8 cellular contexts compared by ENCODE assay signal in genomic region chr17:2050871-2051387, GRCh38. TPM values are rescaled to one million over a fixed set of nuclear protein-coding genes. Genes with fewer than 3 reads are reported as not detected.
A peak's percentile ranks its signal among the peaks of the same experiment; 100 is the strongest.
DNase-seq lines count a peak whose midpoint lies in the region; FAIRE-seq and TF ChIP-seq lines count a peak whose summit lies in the region.

No MANE protein-coding gene starts in this region.

- peak overlapping the region; percentile 36 for H3K4me3 Mint-ChIP-seq in activated naive CD4-positive, alpha-beta T cell treated with anti-CD3 and anti-CD28 coated beads for 36 hours
- peak overlapping the region; percentile 43 for H3K4me3 Mint-ChIP-seq in activated CD4-positive, alpha-beta memory T cell treated with anti-CD3 and anti-CD28 coated beads, Interleukin-2, amount 10 ng/mL, durations not matched to agents 7 days and 5 days
- peak overlapping the region; percentile 81 for H3K4me3 Mint-ChIP-seq in type B pancreatic cell

- CTCF ChIA-PET in activated naive CD4-positive, alpha-beta T cell treated with anti-CD3 and anti-CD28 coated beads for 36 hours (lab: Charles Lee), result interaction anchor here (1.8 kb wide), 1 partner anchor 194 kb away, joined by 5 read pairs; no protein-coding TSS in a partner anchor
- CTCF ChIA-PET in activated CD4-positive, alpha-beta memory T cell treated with anti-CD3 and anti-CD28 coated beads, Interleukin-2, amount 10 ng/mL, durations not matched to agents 7 days and 5 days (lab: Charles Lee), result interaction anchor here (0.9 to 2.7 kb wide), 2 partner anchors 26 to 194 kb away, joined by 3 to 12 read pairs; partner anchors contain the start of gene RTN4RL1

- POLR2A ChIA-PET in activated CD4-positive, alpha-beta memory T cell treated with anti-CD3 and anti-CD28 coated beads, Interleukin-2, amount 10 ng/mL, durations not matched to agents 7 days and 5 days (lab: Charles Lee), result no interaction called here

- H3K27me3 ChIP-seq in iPS-15b (ENCODE audit: control insufficient read depth, insufficient read depth, low read length), result peaks cover 56% of the 10 kb centered on the region

- H3K4me1 ChIP-seq in iPS-15b (ENCODE audit: control insufficient read depth, insufficient read depth, low read length), result no peaks in the 10 kb centered on the region

- TF ChIP-seq POLR2A in GM12891 (IDR thresholded peaks at IDR 0.05; ENCODE audit: low read depth, low read length), result no peak

- TF ChIP-seq CTCF in type B pancreatic cell (conservative IDR thresholded peaks at IDR 0.05), result peak; percentile 38

- no peak overlapping the region for H3K9ac ChIP-seq in iPS-15b (ENCODE audit: low read depth, low read length)

- peaks cover 17% of the 10 kb centered on the region for H3K27me3 Mint-ChIP-seq in activated naive CD4-positive, alpha-beta T cell treated with anti-CD3 and anti-CD28 coated beads for 36 hours (ENCODE audit: low read depth)
- peaks cover 22% of the 10 kb centered on the region for H3K27me3 Mint-ChIP-seq in activated CD4-positive, alpha-beta memory T cell treated with anti-CD3 and anti-CD28 coated beads, Interleukin-2, amount 10 ng/mL, durations not matched to agents 7 days and 5 days
- H3K27me3 Mint-ChIP-seq in type B pancreatic cell, result peaks cover 39% of the 10 kb centered on the region

- H3K4me3 ChIP-seq in iPS-15b (ENCODE audit: low read depth, low read length), result peak overlapping the region; percentile 32

- peaks cover 18% of the 10 kb centered on the region for H3K4me1 Mint-ChIP-seq in activated naive CD4-positive, alpha-beta T cell treated with anti-CD3 and anti-CD28 coated beads for 36 hours (ENCODE audit: low read depth)
- peaks cover 27% of the 10 kb centered on the region for H3K4me1 Mint-ChIP-seq in activated CD4-positive, alpha-beta memory T cell treated with anti-CD3 and anti-CD28 coated beads, Interleukin-2, amount 10 ng/mL, durations not matched to agents 7 days and 5 days
- peaks cover 13% of the 10 kb centered on the region for H3K4me1 Mint-ChIP-seq in type B pancreatic cell (ENCODE audit: unreplicated experiment)

- intact Hi-C loops in activated naive CD4-positive, alpha-beta T cell treated with anti-CD3 and anti-CD28 coated beads for 36 hours (cut with micrococcal nuclease), result loop anchor here (5.0 kb wide), 2 partner anchors 251 to 351 kb away; partner anchors contain the start of genes MNT, SMG6 and SRR

- H3K9me3 ChIP-seq in iPS-15b (ENCODE audit: control insufficient read depth, insufficient read depth, low read length), result no peaks in the 10 kb centered on the region

- no peaks in the 10 kb centered on the region for H3K36me3 Mint-ChIP-seq in activated naive CD4-positive, alpha-beta T cell treated with anti-CD3 and anti-CD28 coated beads for 36 hours (ENCODE audit: low read depth)
- H3K36me3 Mint-ChIP-seq in activated CD4-positive, alpha-beta memory T cell treated with anti-CD3 and anti-CD28 coated beads, Interleukin-2, amount 10 ng/mL, durations not matched to agents 7 days and 5 days (ENCODE audit: low read depth), result no peaks in the 10 kb centered on the region
- H3K36me3 Mint-ChIP-seq in type B pancreatic cell, result no peaks in the 10 kb centered on the region

- FAIRE-seq in GM12891 (lab: Jason Lieb, UNC), result no peak

- no peak overlapping the region for H3K27ac Mint-ChIP-seq in activated naive CD4-positive, alpha-beta T cell treated with anti-CD3 and anti-CD28 coated beads for 36 hours
- no peak overlapping the region for H3K27ac Mint-ChIP-seq in activated CD4-positive, alpha-beta memory T cell treated with anti-CD3 and anti-CD28 coated beads, Interleukin-2, amount 10 ng/mL, durations not matched to agents 7 days and 5 days
- H3K27ac Mint-ChIP-seq in type B pancreatic cell, result peak overlapping the region; percentile 62

- H3K36me3 ChIP-seq in iPS-15b (ENCODE audit: control insufficient read depth, insufficient read depth, low read length), result no peaks in the 10 kb centered on the region

- H3K9me3 Mint-ChIP-seq in activated naive CD4-positive, alpha-beta T cell treated with anti-CD3 and anti-CD28 coated beads for 36 hours, result no peaks in the 10 kb centered on the region
- no peaks in the 10 kb centered on the region for H3K9me3 Mint-ChIP-seq in activated CD4-positive, alpha-beta memory T cell treated with anti-CD3 and anti-CD28 coated beads, Interleukin-2, amount 10 ng/mL, durations not matched to agents 7 days and 5 days
- no peaks in the 10 kb centered on the region for H3K9me3 Mint-ChIP-seq in type B pancreatic cell

- no peak for DNase-seq in activated naive CD4-positive, alpha-beta T cell treated with anti-CD3 and anti-CD28 coated beads for 36 hours
- DNase-seq in activated naive CD4-positive, alpha-beta T cell (lab: John Stamatoyannopoulos, UW), result no peak
- no peak for DNase-seq in activated CD4-positive, alpha-beta memory T cell treated with anti-CD3 and anti-CD28 coated beads, Interleukin-2, amount 10 ng/mL, durations not matched to agents 7 days and 5 days
- DNase-seq in type B pancreatic cell (ENCODE audit: extremely low spot score, unreplicated experiment), result no peak
- DNase-seq in GM12891 (ENCODE audit: insufficient read length, low spot score), result no peak
- no peak for DNase-seq in T-helper 9 cell
- no peak for DNase-seq in iPS-NIHi7 (ENCODE audit: extremely low spot score)

TF ChIP-seq in GM12891, 5 proteins besides CTCF, POLR2A, EP300 and RAD21:
- TF ChIP-seq POLR2AphosphoS5 (IDR thresholded peaks at IDR 0.05; ENCODE audit: low read depth, low read length) (no peak), POU2F2 (IDR thresholded peaks at IDR 0.05; ENCODE audit: low read depth, low read length) (no peak), PAX5 (IDR thresholded peaks at IDR 0.05; ENCODE audit: insufficient read depth, low read length, severe bottlenecking) (no peak), SPI1 (IDR thresholded peaks at IDR 0.05; ENCODE audit: low read depth, low read length) (no peak), TAF1 (IDR thresholded peaks at IDR 0.05; ENCODE audit: low read depth, low read length) (no peak)

RNA-seq across cellular contexts. Expression of gene HIC1, which starts 4.0 kb away (rescaled TPM):
- 10 to 100 TPM; 14.8 TPM for total RNA-seq in activated naive CD4-positive, alpha-beta T cell treated with anti-CD3 and anti-CD28 coated beads for 36 hours
- 10 to 100 TPM; 38.3 to 39.8 TPM for total RNA-seq in activated CD4-positive, alpha-beta memory T cell treated with anti-CD3 and anti-CD28 coated beads, Interleukin-2, amount 10 ng/mL, durations not matched to agents 7 days and 5 days
- 3.4 and 21.6 TPM in 2 replicates for total RNA-seq in type B pancreatic cell (ENCODE audit: low replicate concordance)
- polyA plus RNA-seq in GM12891 (2012; ENCODE audit: low read depth, missing spikeins), result 47.4 TPM

RNA-seq across cellular contexts. Expression of gene OVCA2, which starts 9.1 kb away (rescaled TPM):
- total RNA-seq in activated naive CD4-positive, alpha-beta T cell treated with anti-CD3 and anti-CD28 coated beads for 36 hours, result 10 to 100 TPM; 22.7 to 24.7 TPM
- total RNA-seq in activated CD4-positive, alpha-beta memory T cell treated with anti-CD3 and anti-CD28 coated beads, Interleukin-2, amount 10 ng/mL, durations not matched to agents 7 days and 5 days, result 10 to 100 TPM; 43.2 to 45.4 TPM
- total RNA-seq in type B pancreatic cell (ENCODE audit: low replicate concordance), result 27.8 and 42.7 TPM in 2 replicates
- 35.2 TPM for polyA plus RNA-seq in GM12891 (2012; ENCODE audit: low read depth, missing spikeins)

RNA-seq across cellular contexts. Expression of gene DPH1, which starts 21.0 kb away (rescaled TPM):
- total RNA-seq in activated naive CD4-positive, alpha-beta T cell treated with anti-CD3 and anti-CD28 coated beads for 36 hours, result 10 to 100 TPM; 31.1 to 34.1 TPM
- total RNA-seq in activated CD4-positive, alpha-beta memory T cell treated with anti-CD3 and anti-CD28 coated beads, Interleukin-2, amount 10 ng/mL, durations not matched to agents 7 days and 5 days, result 10 to 100 TPM; 28.4 to 28.8 TPM
- total RNA-seq in type B pancreatic cell (ENCODE audit: low replicate concordance), result 41.5 and 57.1 TPM in 2 replicates
- polyA plus RNA-seq in GM12891 (2012; ENCODE audit: low read depth, missing spikeins), result 16.2 TPM

RNA-seq across cellular contexts. Expression of gene RTN4RL1, which starts 25.8 kb away (rescaled TPM):
- under 1 TPM; 0.14 to 0.30 TPM for total RNA-seq in activated naive CD4-positive, alpha-beta T cell treated with anti-CD3 and anti-CD28 coated beads for 36 hours
- total RNA-seq in activated CD4-positive, alpha-beta memory T cell treated with anti-CD3 and anti-CD28 coated beads, Interleukin-2, amount 10 ng/mL, durations not matched to agents 7 days and 5 days, result under 1 TPM; 0.33 to 0.35 TPM
- total RNA-seq in type B pancreatic cell (ENCODE audit: low replicate concordance), result 1.7 and 1.9 TPM in 2 replicates
- polyA plus RNA-seq in GM12891 (2012; ENCODE audit: low read depth, missing spikeins), result 0.03 TPM
